In genomic region chr4:105520819-105521790, GRCh38 we compare ENCODE assay signal across 1 cellular context.
TF ChIP-seq lines count a peak whose summit lies in the region.

No MANE protein-coding gene starts in this region.

TF ChIP-seq in K562, 482 proteins besides CTCF, POLR2A, EP300 and RAD21:
- peak; percentile 57 for TF ChIP-seq SMC3 (conservative IDR thresholded peaks at IDR 0.05; ENCODE audit: insufficient read depth, low read depth, low read length)
- peak; percentile 46 for TF ChIP-seq CTCFL (IDR thresholded peaks at IDR 0.05; ENCODE audit: borderline replicate concordance, insufficient read depth, low read depth, low read length, poor library complexity, severe bottlenecking)
- TF ChIP-seq ZNF263 (CRISPR knock-in tag; IDR thresholded peaks at IDR 0.05; ENCODE audit: borderline replicate concordance): no peak
- TF ChIP-seq MAZ (CRISPR knock-in tag; conservative IDR thresholded peaks at IDR 0.05 in 1 of 2, IDR thresholded peaks at IDR 0.05 in 1 of 2): 0 out of 4 replicates have a peak, but pooled peaks of 1 of the 2 experiments have one; percentile 25
